Comparison of ENCODE assay signal across 12 cellular contexts in the genomic region with DNA sequence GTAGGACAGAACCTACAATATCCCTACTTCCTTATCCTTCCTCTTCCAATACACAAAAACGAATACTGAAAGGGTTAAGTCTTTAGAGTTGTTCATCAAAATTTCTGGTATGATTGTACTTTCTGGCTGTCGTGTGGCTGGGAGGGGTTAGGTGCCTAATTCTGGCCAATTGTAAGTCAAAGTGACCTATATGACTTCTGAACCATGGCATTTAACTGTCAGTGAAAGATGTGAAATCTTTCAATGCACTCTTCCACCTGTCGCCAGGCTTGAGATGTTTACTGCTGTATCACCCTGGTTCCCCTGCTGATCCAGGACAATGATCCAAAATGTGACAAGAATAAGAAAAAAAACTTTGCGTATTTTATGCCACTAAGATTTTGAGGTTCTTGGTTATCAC. TPM values are rescaled to one million over a fixed set of nuclear protein-coding genes. Genes with fewer than 3 reads are reported as not detected.
A peak's percentile ranks its signal among the peaks of the same experiment; 100 is the strongest.
DNase-seq lines count a peak whose midpoint lies in the region; ATAC-seq and TF ChIP-seq lines count a peak whose summit lies in the region.
"Had no signal": no experiment of that assay in that cellular context is flagged by ENCODE, and none has a peak within 500 bp of the region (broad histone marks: within the 10 kb centered on the region; RNA-seq: fewer than 3 reads in every experiment).

No MANE protein-coding gene starts in this region.

- no peaks in the 10 kb centered on the region for H3K9me3 Mint-ChIP-seq in CD4-positive, alpha-beta memory T cell
- peaks cover 0 to 3% (median 2%) of the 10 kb centered on the region in 5 experiments for H3K9me3 Mint-ChIP-seq in brain

- DNase-seq in CD4-positive, alpha-beta memory T cell = no peak
- no peak for DNase-seq in aorta
- DNase-seq in left ventricle myocardium inferior = no peak
- DNase-seq in NCI-H345 (lab: John Stamatoyannopoulos, UW) = no peak
- DNase-seq: NCI-H1417 treated with DMSO at 0.1 percent for 48 hours, retina, WERI-Rb-1 had no signal

- intact Hi-C loops in CD4-positive, alpha-beta memory T cell (cut with micrococcal nuclease) = loop anchor here (2.0 kb wide), 2 partner anchors 13 to 15 kb away; no protein-coding TSS in a partner anchor
- intact Hi-C loops in aorta (cut with DNase I) = no loop called here
- intact Hi-C loops in left ventricle myocardium inferior (cut with micrococcal nuclease) = no loop called here

- peaks cover 7 to 32% of the 10 kb centered on the region in 2 donors for H3K36me3 Mint-ChIP-seq in CD4-positive, alpha-beta memory T cell
- H3K36me3 Mint-ChIP-seq in brain = peaks cover 65% of the 10 kb centered on the region

- WGBS in aorta, 2 donors = 55 to 58% methylated on average over 4 of the region's 4 CpGs

- no peaks in the 10 kb centered on the region for H3K36me3 ChIP-seq in CD4-positive, alpha-beta memory T cell (ENCODE audit: insufficient read depth, low read length)
- H3K36me3 ChIP-seq in aorta (ENCODE audit: control insufficient read depth in 1 of 2, insufficient read depth in 2 of 2, low read length in 1 of 2) = no peaks in the 10 kb centered on the region
- no peaks in the 10 kb centered on the region for H3K36me3 ChIP-seq in left ventricle myocardium inferior
- H3K36me3 ChIP-seq: WERI-Rb-1 had no signal

- H3K27ac ChIP-seq in CD4-positive, alpha-beta memory T cell (ENCODE audit: low read depth, low read length) = no peak overlapping the region
- H3K27ac ChIP-seq in aorta (ENCODE audit: low read depth in 1 of 2, low read length in 2 of 2) (no peak overlapping the region), left ventricle myocardium inferior (replicated peaks) (no peak overlapping the region)
- H3K27ac ChIP-seq: WERI-Rb-1 had no signal

- H3K4me1 ChIP-seq in CD4-positive, alpha-beta memory T cell (ENCODE audit: insufficient read depth, low read length) = peaks cover 89% of the 10 kb centered on the region
- H3K4me1 ChIP-seq in aorta (ENCODE audit: control insufficient read depth in 1 of 2, insufficient read depth in 2 of 2, low read length in 2 of 2) (peaks cover 3 to 17% of the 10 kb centered on the region in 2 donors), left ventricle myocardium inferior (peaks cover 99% of the 10 kb centered on the region)

- peaks cover 67 to 95% (median 83%) of the 10 kb centered on the region in 4 donors for H3K4me1 Mint-ChIP-seq in CD4-positive, alpha-beta memory T cell
- peaks cover 79% of the 10 kb centered on the region for H3K4me1 Mint-ChIP-seq in brain

- CTCF ChIA-PET in CD4-positive, alpha-beta memory T cell (lab: Charles Lee; ENCODE audit: partially characterized antibody) = no interaction called here

- H3K27me3 ChIP-seq in CD4-positive, alpha-beta memory T cell (ENCODE audit: insufficient read depth, low read length) = no peaks in the 10 kb centered on the region
- no peaks in the 10 kb centered on the region for H3K27me3 ChIP-seq in aorta (ENCODE audit: control insufficient read depth in 1 of 2, insufficient read depth in 2 of 2, low read length in 1 of 2)
- H3K27me3 ChIP-seq in left ventricle myocardium inferior (ENCODE audit: low read depth) = no peaks in the 10 kb centered on the region

- ATAC-seq in GM19372 (IDR thresholded peaks at IDR 0.05; ENCODE audit: low read depth, unreplicated experiment) (peak; percentile 66), HG02884 (IDR thresholded peaks at IDR 0.05; ENCODE audit: unreplicated experiment) (peak; percentile 64), GM18520 (IDR thresholded peaks at IDR 0.05; ENCODE audit: unreplicated experiment) (no peak), aorta (ENCODE audit: low FRiP score) (no peak)
- ATAC-seq: PC-3 had no signal

- H3K4me3 Mint-ChIP-seq in CD4-positive, alpha-beta memory T cell = peak overlapping the region in 7 of 8 donors; percentile 8 to 71 (median 47)
- peak overlapping the region in 3 of 5 experiments; percentile 20 to 60 (median 23) for H3K4me3 Mint-ChIP-seq in brain

- H3K9me3 ChIP-seq in CD4-positive, alpha-beta memory T cell (ENCODE audit: control insufficient read depth in 1 of 2, low read length in 2 of 2) = no peaks in the 10 kb centered on the region
- H3K9me3 ChIP-seq in aorta (ENCODE audit: control insufficient read depth, low read length) = no peaks in the 10 kb centered on the region
- no peaks in the 10 kb centered on the region for H3K9me3 ChIP-seq in left ventricle myocardium inferior (replicated peaks)

- H3K4me3 ChIP-seq in CD4-positive, alpha-beta memory T cell (ENCODE audit: low read length in 2 of 2) = no peak overlapping the region
- H3K4me3 ChIP-seq in aorta (ENCODE audit: low read length in 2 of 2) (no peak overlapping the region), left ventricle myocardium inferior (no peak overlapping the region)

- POLR2A ChIA-PET in CD4-positive, alpha-beta memory T cell (lab: Charles Lee; ENCODE audit: partially characterized antibody) = interaction anchor here (1.4 kb wide), 1 partner anchor 8 kb away, joined by 4 read pairs; no protein-coding TSS in a partner anchor

- H3K27me3 Mint-ChIP-seq in CD4-positive, alpha-beta memory T cell = no peaks in the 10 kb centered on the region
- H3K27me3 Mint-ChIP-seq in brain = no peaks in the 10 kb centered on the region

- peak overlapping the region in 6 of 7 donors; percentile 2 to 76 (median 8) for H3K27ac Mint-ChIP-seq in CD4-positive, alpha-beta memory T cell
- peak overlapping the region in 2 of 5 experiments; percentile 14 to 57 for H3K27ac Mint-ChIP-seq in brain

- TF ChIP-seq CTCF in brain (conservative IDR thresholded peaks at IDR 0.05) = no peak
- TF ChIP-seq CTCF in left ventricle myocardium inferior (IDR thresholded peaks at IDR 0.05; ENCODE audit: borderline replicate concordance) = no peak

RNA-seq across cellular contexts. Expression of a gene that starts 20.8 kb away (rescaled TPM):
- 100 to 1,000 TPM; 105 to 112 TPM for total RNA-seq in CD4-positive, alpha-beta memory T cell
- 10 to 100 TPM; 46.0 to 57.0 TPM for polyA plus RNA-seq in CD4-positive, alpha-beta memory T cell
- polyA plus RNA-seq in brain (ENCODE audit: insufficient read depth, low read depth, low replicate concordance) (16.4 TPM), aorta (10 to 100 TPM; 15.9 to 21.8 TPM)
- total RNA-seq in aorta (10 to 100 TPM; 42.4 to 53.9 TPM), left ventricle myocardium inferior (17.0 TPM)

Comparison
In these comparisons a context has a peak if more than half of its experiments do, and no peak if none do; other contexts are left out.
1. ATAC-seq: peak in GM19372 (single experiment) and HG02884 (single experiment); none in GM18520 (single experiment) and aorta (single experiment).